1 cellular context compared by ENCODE assay signal in the genomic region with DNA sequence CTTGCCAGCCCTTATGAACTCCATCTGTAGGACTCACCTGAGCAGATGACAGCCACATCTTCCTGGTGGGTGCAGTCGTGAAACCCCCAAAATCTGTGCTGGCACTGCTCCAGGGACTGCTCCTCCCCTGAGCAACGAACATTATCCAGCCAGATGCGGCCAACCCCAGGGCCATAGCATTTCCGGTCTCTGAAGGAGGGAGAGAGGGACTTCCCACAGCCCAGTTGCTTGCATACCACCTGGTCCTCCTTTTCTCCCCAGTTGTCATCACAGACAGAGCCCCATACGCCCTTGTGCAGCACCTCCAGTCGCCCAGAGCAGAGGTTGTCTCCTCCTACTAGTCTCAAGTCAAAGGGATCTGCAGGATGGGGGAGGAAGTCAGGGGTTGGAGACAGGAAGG.
TF ChIP-seq lines count a peak whose summit lies in the region.

No MANE protein-coding gene starts in this region.

TF ChIP-seq in GM12878, 131 proteins besides CTCF, POLR2A, EP300 and RAD21:
- TF ChIP-seq, protein P1, sequence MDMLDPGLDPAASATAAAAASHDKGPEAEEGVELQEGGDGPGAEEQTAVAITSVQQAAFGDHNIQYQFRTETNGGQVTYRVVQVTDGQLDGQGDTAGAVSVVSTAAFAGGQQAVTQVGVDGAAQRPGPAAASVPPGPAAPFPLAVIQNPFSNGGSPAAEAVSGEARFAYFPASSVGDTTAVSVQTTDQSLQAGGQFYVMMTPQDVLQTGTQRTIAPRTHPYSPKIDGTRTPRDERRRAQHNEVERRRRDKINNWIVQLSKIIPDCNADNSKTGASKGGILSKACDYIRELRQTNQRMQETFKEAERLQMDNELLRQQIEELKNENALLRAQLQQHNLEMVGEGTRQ (IDR thresholded peaks at IDR 0.05; ENCODE audit: borderline replicate concordance, low read depth, low read length) = no peak
- TF ChIP-seq TCF3 (IDR thresholded peaks at IDR 0.05; ENCODE audit: borderline replicate concordance, insufficient read depth, low read depth, low read length) (0 out of 2 replicates have a peak, but pooled peaks have one; percentile 30), KLF5 (IDR thresholded peaks at IDR 0.05; ENCODE audit: partially characterized antibody) (no peak), ZBED1 (IDR thresholded peaks at IDR 0.05; ENCODE audit: borderline replicate concordance) (no peak), IKZF1 (conservative IDR thresholded peaks at IDR 0.05) (0 out of 2 replicates have a peak, but pooled peaks have one; percentile 18), EGR1 (IDR thresholded peaks at IDR 0.05; ENCODE audit: borderline replicate concordance in 1 of 2, low read depth in 2 of 2, low read length in 2 of 2) (0 out of 3 replicates have a peak, but pooled peaks of 1 of the 2 experiments have one; percentile 9), SMAD5 (IDR thresholded peaks at IDR 0.05; ENCODE audit: low read depth) (no peak), CBX5 (IDR thresholded peaks at IDR 0.05; ENCODE audit: low read depth) (no peak), FOXM1 (IDR thresholded peaks at IDR 0.05; ENCODE audit: low read depth, low read length) (peak; percentile 22; the same call in 1 of the 2 replicates), CREM (IDR thresholded peaks at IDR 0.05; ENCODE audit: low read depth) (peak; percentile 35; the same call in 1 of the 2 replicates), NFYA (IDR thresholded peaks at IDR 0.05; ENCODE audit: borderline replicate concordance, low read depth, low read length) (no peak), TCF12 (IDR thresholded peaks at IDR 0.05; ENCODE audit: low read depth, low read length) (0 out of 2 replicates have a peak, but pooled peaks have one; percentile 29), EED (IDR thresholded peaks at IDR 0.05; ENCODE audit: low read depth) (peak; percentile 94), ETV6 (conservative IDR thresholded peaks at IDR 0.05 in 1 of 2, IDR thresholded peaks at IDR 0.05 in 1 of 2; ENCODE audit: borderline replicate concordance in 1 of 2, low read depth in 1 of 2) (peak in 1 of 2 experiments; percentile 82; a peak in 2 of 4 replicates), RUNX3 (IDR thresholded peaks at IDR 0.05; ENCODE audit: low read length) (peak; percentile 46)
- TF ChIP-seq, protein P2, sequence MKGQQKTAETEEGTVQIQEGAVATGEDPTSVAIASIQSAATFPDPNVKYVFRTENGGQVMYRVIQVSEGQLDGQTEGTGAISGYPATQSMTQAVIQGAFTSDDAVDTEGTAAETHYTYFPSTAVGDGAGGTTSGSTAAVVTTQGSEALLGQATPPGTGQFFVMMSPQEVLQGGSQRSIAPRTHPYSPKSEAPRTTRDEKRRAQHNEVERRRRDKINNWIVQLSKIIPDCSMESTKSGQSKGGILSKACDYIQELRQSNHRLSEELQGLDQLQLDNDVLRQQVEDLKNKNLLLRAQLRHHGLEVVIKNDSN (IDR thresholded peaks at IDR 0.05; ENCODE audit: borderline replicate concordance, extremely low read length, insufficient read depth, low read depth, low read length) = no peak
